In the genomic region with DNA sequence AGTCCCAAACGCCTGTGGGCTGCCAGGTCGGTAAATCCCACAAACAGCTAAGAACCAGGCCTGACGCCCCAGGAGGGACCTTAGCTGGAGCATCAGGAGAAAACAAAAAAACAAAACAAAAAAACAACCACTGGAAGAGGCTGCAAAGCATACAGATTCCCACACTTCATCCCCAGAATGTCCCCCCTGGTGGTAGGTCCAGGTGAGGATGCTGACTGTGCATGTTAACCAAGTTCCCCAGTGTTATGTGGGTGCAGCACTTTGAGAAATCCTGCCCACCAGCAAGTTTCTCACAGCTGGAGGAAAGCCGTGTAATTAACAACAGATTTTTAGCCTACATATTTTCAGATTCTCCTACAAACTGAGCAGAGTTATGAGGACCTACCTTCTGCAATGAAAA, we compare ENCODE assay signal across 13 cellular contexts. TPM values are rescaled to one million over a fixed set of nuclear protein-coding genes. Genes with fewer than 3 reads are reported as not detected.
DNase-seq lines count a peak whose midpoint lies in the region; ATAC-seq and TF ChIP-seq lines count a peak whose summit lies in the region.
"Had no signal": no experiment of that assay in that cellular context is flagged by ENCODE, and none has a peak within 500 bp of the region (broad histone marks: within the 10 kb centered on the region; RNA-seq: fewer than 3 reads in every experiment).

No MANE protein-coding gene starts in this region.

- POLR2A ChIA-PET in Panc1 (lab: Charles Lee) = no interaction called here

- H3K4me1 ChIP-seq in Panc1 (ENCODE audit: control insufficient read depth, insufficient read depth, low read length) (no peaks in the 10 kb centered on the region), uterus (no peaks in the 10 kb centered on the region), sigmoid colon (no peaks in the 10 kb centered on the region)
- H3K4me1 ChIP-seq: colonic mucosa had no signal

- H3K36me3 ChIP-seq in GM06990 (ENCODE audit: control insufficient read depth, insufficient read depth, low read length) (no peaks in the 10 kb centered on the region), Panc1 (ENCODE audit: control insufficient read depth, insufficient read depth, low read length) (no peaks in the 10 kb centered on the region), uterus (no peaks in the 10 kb centered on the region), sigmoid colon (no peaks in the 10 kb centered on the region)
- H3K36me3 ChIP-seq: colonic mucosa had no signal

- CTCF ChIA-PET in Panc1 (lab: Charles Lee) = interaction anchor here (0.6 kb wide), 1 partner anchor 102 kb away, joined by 4 read pairs; no protein-coding TSS in a partner anchor

- DNase-seq in AG09319 (ENCODE audit: extremely low read depth, low read depth) (no peak), GM06990 (ENCODE audit: extremely low read depth, insufficient read length) (no peak), Panc1 (ENCODE audit: low read depth, low spot score) (no peak), fibroblast of the aortic adventitia (ENCODE audit: low read depth) (no peak), NCI-H226 (no peak), uterus (no peak), sigmoid colon (no peak), D341Med (ENCODE audit: low spot score) (no peak)
- DNase-seq: colonic mucosa, H7, heart right ventricle, NCI-H1048, small intestine had no signal

- H3K4me3 ChIP-seq in GM06990 (replicated peaks; ENCODE audit: low read depth, low read length) (no peak overlapping the region), Panc1 (ENCODE audit: low read depth in 2 of 2, low read length in 2 of 2) (no peak overlapping the region), fibroblast of the aortic adventitia (ENCODE audit: low read depth, low read length) (no peak overlapping the region), uterus (no peak overlapping the region), sigmoid colon (no peak overlapping the region)
- H3K4me3 ChIP-seq: colonic mucosa, heart right ventricle had no signal

- BruUV-seq in Panc1 (replicated peaks; lab: Mats Ljungman, UMichigan) = no TSS peak

- in situ Hi-C loops in Panc1 (cut with HindIII; ENCODE audit: low pct_unique_long_range_greater_than_20kb, low sequenced_read_pairs) = no loop called here

- H3K9me3 ChIP-seq in Panc1 (ENCODE audit: control insufficient read depth, insufficient read depth, low read depth, low read length) (no peaks in the 10 kb centered on the region), uterus (no peaks in the 10 kb centered on the region), sigmoid colon (no peaks in the 10 kb centered on the region)
- H3K9me3 ChIP-seq: colonic mucosa, heart right ventricle had no signal

- no peak for TF ChIP-seq EP300 in sigmoid colon (IDR thresholded peaks at IDR 0.05)

- ATAC-seq in Panc1 = no peak

- TF ChIP-seq POLR2A in uterus (IDR thresholded peaks at IDR 0.05) (no peak), sigmoid colon (IDR thresholded peaks at IDR 0.05) (no peak)

- intact Hi-C loops in Panc1 (cut with micrococcal nuclease; ENCODE audit: unreplicated experiment) = no loop called here
- intact Hi-C loops in uterus (cut with DNase I; ENCODE audit: low total_unique reads) = no loop called here
- intact Hi-C loops in sigmoid colon (cut with DNase I) = no loop called here

- peak; percentile 23 for TF ChIP-seq CTCF in AG09319 (IDR thresholded peaks at IDR 0.05; ENCODE audit: low read depth, low read length)
- peak; percentile 43 for TF ChIP-seq CTCF in GM06990 (IDR thresholded peaks at IDR 0.05; ENCODE audit: insufficient read depth, low read length, poor library complexity, severe bottlenecking)
- peak; percentile 49 for TF ChIP-seq CTCF in Panc1 (IDR thresholded peaks at IDR 0.05)
- peak; percentile 26 for TF ChIP-seq CTCF in fibroblast of the aortic adventitia (IDR thresholded peaks at IDR 0.05; ENCODE audit: insufficient read depth, low read length)
- TF ChIP-seq CTCF in uterus (IDR thresholded peaks at IDR 0.05) = no peak
- TF ChIP-seq CTCF in sigmoid colon (IDR thresholded peaks at IDR 0.05) = no peak

- H3K27me3 ChIP-seq in GM06990 (replicated peaks; ENCODE audit: control insufficient read depth, insufficient read depth, low read length) (peaks cover 2% of the 10 kb centered on the region; the same call in 1 of the 2 replicates), Panc1 (ENCODE audit: control insufficient read depth, insufficient read depth, low read length) (peaks cover 6% of the 10 kb centered on the region; the same call in 1 of the 2 replicates), uterus (no peaks in the 10 kb centered on the region), sigmoid colon (no peaks in the 10 kb centered on the region)
- H3K27me3 ChIP-seq: colonic mucosa had no signal

- H3K27ac ChIP-seq in Panc1 (ENCODE audit: low read length) (no peak overlapping the region), uterus (no peak overlapping the region), sigmoid colon (no peak overlapping the region)
- H3K27ac ChIP-seq: colonic mucosa, heart right ventricle had no signal

- WGBS in sigmoid colon, 2 donors = 92% methylated on average over 4 of the region's 4 CpGs

RNA-seq across cellular contexts. Expression of gene ST3GAL5, which starts 15.1 kb away (rescaled TPM):
- total RNA-seq in Panc1 (2021; ENCODE audit: unreplicated experiment) = 5.0 TPM
- 1.4 TPM for polyA plus RNA-seq in Panc1 (2012; ENCODE audit: insufficient read length)
- 19.4 and 87.6 TPM in 2 replicates for total RNA-seq in fibroblast of the aortic adventitia (ENCODE audit: low replicate concordance)
- total RNA-seq in uterus = 10 to 100 TPM; 12.3 to 52.9 (median 32.9) TPM
- total RNA-seq in sigmoid colon = 10 to 100 TPM; 16.1 to 24.2 (median 17.9) TPM
- polyA plus RNA-seq in sigmoid colon = 1 to 10 TPM; 2.8 to 9.7 (median 8.4) TPM

Comparison
In these comparisons a context has a peak if more than half of its experiments do, and no peak if none do; other contexts are left out.
1. CTCF ChIP-seq: peak in AG09319 (single experiment), GM06990 (single experiment), Panc1 (single experiment) and fibroblast of the aortic adventitia (single experiment); none in uterus (0 of 4) and sigmoid colon (0 of 4).